16 cellular contexts compared by ENCODE assay signal in the genomic region with DNA sequence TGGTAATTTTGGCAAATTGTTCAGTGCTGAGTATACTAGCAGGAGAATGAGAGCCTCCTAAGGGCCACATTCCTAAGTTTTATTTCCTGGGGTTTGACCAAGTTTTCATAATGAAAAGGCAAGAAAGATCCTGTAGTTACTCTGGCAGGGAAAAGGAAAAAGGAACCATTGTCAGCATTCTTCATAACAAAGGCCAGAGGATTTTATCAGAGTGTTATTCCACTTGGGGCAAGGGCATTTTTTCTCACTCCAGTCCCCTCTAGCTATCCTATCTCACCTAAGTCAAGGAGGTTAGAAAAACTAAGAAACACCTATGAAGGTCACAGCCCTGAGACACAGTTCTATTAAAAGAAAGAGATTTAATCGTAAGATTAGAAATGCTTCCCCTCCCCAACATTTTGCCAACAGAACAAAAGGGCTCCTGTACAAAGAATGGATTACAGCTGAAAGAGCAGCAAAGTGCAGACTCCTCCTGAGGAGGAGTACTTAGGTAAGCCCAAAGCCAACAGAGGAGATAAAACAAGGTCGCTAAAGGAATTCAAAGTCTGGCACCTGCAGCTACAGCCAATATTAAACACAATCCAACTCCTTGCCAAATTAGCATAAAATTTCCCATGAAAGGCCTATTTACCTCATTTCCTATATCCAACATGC.
"Had no signal": no experiment of that assay in that cellular context is flagged by ENCODE, and none has a peak within 500 bp of the region (broad histone marks: within the 10 kb centered on the region; RNA-seq: fewer than 3 reads in every experiment).

No MANE protein-coding gene starts in this region.

- H3K27ac ChIP-seq: adrenal gland, cardiac muscle cell, dorsolateral prefrontal cortex, esophagus muscularis mucosa, tibial nerve, vagina had no signal

- H3K4me1 ChIP-seq: adrenal gland, esophagus muscularis mucosa, tibial nerve, vagina had no signal

- DNase-seq: activated CD4-positive, alpha-beta T cell treated with anti-CD3 and anti-CD28 coated beads for 1 hour; activated CD4-positive, alpha-beta T cell treated with anti-CD3 and anti-CD28 coated beads, Interleukin-2, amount 50 U/mL, for 4 hours; activated naive CD4-positive, alpha-beta T cell treated with anti-CD3 and anti-CD28 coated beads, Interleukin-2, amount 50 U/mL, for 16 hours; adrenal gland; dorsolateral prefrontal cortex; hypothalamus; left colon; naive thymus-derived CD8-positive, alpha-beta T cell; stimulated activated naive B cell treated with anti-CD40 and anti-IgM and Interleukin-4, amounts not matched to agents 10 μg/mL and 1 μg/mL and 100 μg/mL, for 72 hours; T-cell; T1000 had no signal

- H3K4me3 Mint-ChIP-seq: memory B cell; naive thymus-derived CD8-positive, alpha-beta T cell; stimulated activated naive B cell treated with anti-CD40 and anti-IgM and Interleukin-4, amounts not matched to agents 10 μg/mL and 1 μg/mL and 100 μg/mL, for 72 hours; T-cell had no signal

- H3K36me3 ChIP-seq: adrenal gland, cardiac muscle cell, esophagus muscularis mucosa, tibial nerve, vagina had no signal

- H3K4me3 ChIP-seq: adrenal gland, cardiac muscle cell, dorsolateral prefrontal cortex, esophagus muscularis mucosa, tibial nerve, vagina had no signal

- H3K27me3 ChIP-seq: adrenal gland, cardiac muscle cell, dorsolateral prefrontal cortex, esophagus muscularis mucosa, tibial nerve, vagina had no signal

- H3K27ac Mint-ChIP-seq: memory B cell; naive thymus-derived CD8-positive, alpha-beta T cell; stimulated activated naive B cell treated with anti-CD40 and anti-IgM and Interleukin-4, amounts not matched to agents 10 μg/mL and 1 μg/mL and 100 μg/mL, for 72 hours; T-cell had no signal

- ATAC-seq: left colon; naive thymus-derived CD8-positive, alpha-beta T cell; stimulated activated naive B cell treated with anti-CD40 and anti-IgM and Interleukin-4, amounts not matched to agents 10 μg/mL and 1 μg/mL and 100 μg/mL, for 72 hours; T-cell had no signal

- H3K36me3 Mint-ChIP-seq: memory B cell; naive thymus-derived CD8-positive, alpha-beta T cell; stimulated activated naive B cell treated with anti-CD40 and anti-IgM and Interleukin-4, amounts not matched to agents 10 μg/mL and 1 μg/mL and 100 μg/mL, for 72 hours; T-cell had no signal

- H3K4me1 Mint-ChIP-seq: memory B cell; naive thymus-derived CD8-positive, alpha-beta T cell; stimulated activated naive B cell treated with anti-CD40 and anti-IgM and Interleukin-4, amounts not matched to agents 10 μg/mL and 1 μg/mL and 100 μg/mL, for 72 hours; T-cell had no signal

- H3K9me3 ChIP-seq: adrenal gland, esophagus muscularis mucosa, tibial nerve, vagina had no signal

- H3K27me3 Mint-ChIP-seq: memory B cell had no signal
